In the genomic region with DNA sequence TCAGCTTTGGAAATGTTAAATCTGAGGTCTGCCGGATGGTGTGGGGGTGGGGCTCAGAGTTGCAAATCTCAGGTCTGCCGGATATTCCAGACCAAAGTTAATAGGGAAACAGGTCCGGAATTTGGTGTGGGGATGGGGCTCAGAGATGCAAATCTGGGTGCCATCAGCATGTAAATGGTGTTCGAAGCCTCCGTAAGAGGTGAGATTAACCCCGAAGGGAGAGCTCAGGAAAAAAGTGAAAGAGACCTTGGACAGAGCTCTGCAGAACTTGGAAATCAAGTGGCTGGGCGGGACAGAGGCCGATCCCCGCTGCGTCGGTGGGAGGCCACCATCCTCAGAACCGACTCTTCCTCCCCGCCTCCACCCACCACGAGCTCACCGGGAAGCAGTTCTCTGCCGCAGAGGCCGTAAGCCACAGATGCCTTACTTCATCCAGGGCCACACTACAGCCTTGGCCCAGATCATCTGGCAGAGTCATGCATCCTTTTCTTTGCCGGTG, we compare ENCODE assay signal across 8 cellular contexts.
DNase-seq lines count a peak whose midpoint lies in the region; ATAC-seq lines count a peak whose summit lies in the region.

No MANE protein-coding gene starts in this region.

- DNase-seq in ELR (ENCODE audit: low read depth) = peak; percentile 54
- DNase-seq in NT2/D1 (ENCODE audit: low read depth, low spot score) = peak; percentile 94
- peak; percentile 64 for DNase-seq in adipocyte (ENCODE audit: low read depth)
- peak; percentile 63 for DNase-seq in hepatic stellate cell (ENCODE audit: low spot score)
- peak; percentile 70 for DNase-seq in retina
- DNase-seq in NCI-H446 (lab: John Stamatoyannopoulos, UW) = no peak
- DNase-seq in GF-D8 (lab: John Stamatoyannopoulos, UW) = no peak

- peak overlapping the region; percentile 71 for H3K4me3 ChIP-seq in NT2/D1 (ENCODE audit: insufficient read length, low read depth)
- H3K4me3 ChIP-seq in adipocyte (ENCODE audit: low read length) = peak overlapping the region; percentile 91

- ATAC-seq in GM21515 (IDR thresholded peaks at IDR 0.05; ENCODE audit: unreplicated experiment) = no peak

- H3K36me3 ChIP-seq in NT2/D1 (ENCODE audit: insufficient read depth, insufficient read length, low read length) (peaks cover 4% of the 10 kb centered on the region), adipocyte (ENCODE audit: control insufficient read depth, insufficient read depth, low read length, severe bottlenecking) (no peaks in the 10 kb centered on the region)

- H3K27me3 ChIP-seq in NT2/D1 (ENCODE audit: insufficient read depth, insufficient read length) = no peaks in the 10 kb centered on the region
- H3K27me3 ChIP-seq in adipocyte (replicated peaks; ENCODE audit: control insufficient read depth, insufficient read depth, low read length) = peaks cover 32% of the 10 kb centered on the region

- no peaks in the 10 kb centered on the region for H3K9me3 ChIP-seq in NT2/D1 (ENCODE audit: insufficient read depth, low read length)
- no peaks in the 10 kb centered on the region for H3K9me3 ChIP-seq in adipocyte (ENCODE audit: control insufficient read depth, low read length)

- H3K4me1 ChIP-seq in NT2/D1 (ENCODE audit: insufficient read depth, insufficient read length) (peaks cover 5% of the 10 kb centered on the region), adipocyte (ENCODE audit: control insufficient read depth, insufficient read depth, low read length) (peaks cover 32% of the 10 kb centered on the region)

- H3K9ac ChIP-seq in NT2/D1 (ENCODE audit: insufficient read length, low read depth) = peak overlapping the region; percentile 88
- H3K9ac ChIP-seq in adipocyte (ENCODE audit: low read length) = peak overlapping the region; percentile 32

Comparison
In these comparisons a context has a peak if more than half of its experiments do, and no peak if none do; other contexts are left out.
1. DNase-seq: peak in ELR (single experiment), NT2/D1 (single experiment), adipocyte (single experiment), hepatic stellate cell (single experiment) and retina (single experiment); none in NCI-H446 (0 of 2) and GF-D8 (single experiment).